3 cellular contexts compared by ENCODE assay signal in genomic region chr7:91957823-91958222, GRCh38.
TF ChIP-seq lines count a peak whose summit lies in the region.

No MANE protein-coding gene starts in this region.

TF ChIP-seq in SK-N-SH, 30 proteins besides CTCF, POLR2A, EP300 and RAD21:
- no peak for TF ChIP-seq NFIC (IDR thresholded peaks at IDR 0.05; ENCODE audit: borderline replicate concordance)
- no peak for TF ChIP-seq RFX5 (IDR thresholded peaks at IDR 0.05; ENCODE audit: low read length)
- TF ChIP-seq REST (IDR thresholded peaks at IDR 0.05; ENCODE audit: low read depth, low read length), result no peak
- TF ChIP-seq GATA2 (CRISPR knock-in tag; IDR thresholded peaks at IDR 0.05), result no peak
- no peak for TF ChIP-seq SMC3 (IDR thresholded peaks at IDR 0.05; ENCODE audit: low read depth, low read length)
- TF ChIP-seq IRF3 (IDR thresholded peaks at IDR 0.05; ENCODE audit: low read depth, low read length), result no peak
- no peak for TF ChIP-seq TCF12 (IDR thresholded peaks at IDR 0.05)

TF ChIP-seq in SK-N-SH treated with all-trans-retinoic acid at 6 μM for 48 hours, 23 proteins besides CTCF, POLR2A, EP300 and RAD21:
- TF ChIP-seq OSR1 (CRISPR knock-in tag; IDR thresholded peaks at IDR 0.05) (no peak), TOX (CRISPR knock-in tag; IDR thresholded peaks at IDR 0.05; ENCODE audit: borderline replicate concordance) (no peak), ISL1 (CRISPR knock-in tag; IDR thresholded peaks at IDR 0.05) (no peak), SNAI2 (CRISPR knock-in tag; IDR thresholded peaks at IDR 0.05) (no peak), ARNTL (CRISPR knock-in tag; IDR thresholded peaks at IDR 0.05; ENCODE audit: borderline replicate concordance, low read depth) (no peak), TCF4 (CRISPR knock-in tag; IDR thresholded peaks at IDR 0.05; ENCODE audit: borderline replicate concordance) (no peak), ZNF70 (CRISPR knock-in tag; IDR thresholded peaks at IDR 0.05) (no peak), BACH2 (CRISPR knock-in tag; IDR thresholded peaks at IDR 0.05; ENCODE audit: borderline replicate concordance) (no peak), TSHZ2 (CRISPR knock-in tag; IDR thresholded peaks at IDR 0.05) (no peak), CSDC2 (CRISPR knock-in tag; IDR thresholded peaks at IDR 0.05) (no peak), ZC3H10 (CRISPR knock-in tag; IDR thresholded peaks at IDR 0.05) (no peak)
- TF ChIP-seq, protein P1, sequence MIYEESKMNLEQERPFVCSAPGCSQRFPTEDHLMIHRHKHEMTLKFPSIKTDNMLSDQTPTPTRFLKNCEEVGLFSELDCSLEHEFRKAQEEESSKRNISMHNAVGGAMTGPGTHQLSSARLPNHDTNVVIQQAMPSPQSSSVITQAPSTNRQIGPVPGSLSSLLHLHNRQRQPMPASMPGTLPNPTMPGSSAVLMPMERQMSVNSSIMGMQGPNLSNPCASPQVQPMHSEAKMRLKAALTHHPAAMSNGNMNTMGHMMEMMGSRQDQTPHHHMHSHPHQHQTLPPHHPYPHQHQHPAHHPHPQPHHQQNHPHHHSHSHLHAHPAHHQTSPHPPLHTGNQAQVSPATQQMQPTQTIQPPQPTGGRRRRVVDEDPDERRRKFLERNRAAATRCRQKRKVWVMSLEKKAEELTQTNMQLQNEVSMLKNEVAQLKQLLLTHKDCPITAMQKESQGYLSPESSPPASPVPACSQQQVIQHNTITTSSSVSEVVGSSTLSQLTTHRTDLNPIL (CRISPR knock-in tag; IDR thresholded peaks at IDR 0.05; ENCODE audit: low read depth), result no peak

TF ChIP-seq in IMR-90, 13 proteins besides CTCF, POLR2A, EP300 and RAD21:
- TF ChIP-seq FOS (IDR thresholded peaks at IDR 0.05; ENCODE audit: low read depth, low read length) (no peak), USF2 (IDR thresholded peaks at IDR 0.05; ENCODE audit: low read depth, low read length) (no peak), RCOR1 (IDR thresholded peaks at IDR 0.05; ENCODE audit: insufficient replicate concordance, low read length) (no peak), BHLHE40 (IDR thresholded peaks at IDR 0.05; ENCODE audit: low read depth, low read length) (no peak), MXI1 (IDR thresholded peaks at IDR 0.05; ENCODE audit: borderline replicate concordance, low read depth, low read length) (no peak), SMC3 (IDR thresholded peaks at IDR 0.05; ENCODE audit: low read depth, low read length) (no peak), MAFK (IDR thresholded peaks at IDR 0.05; ENCODE audit: low read depth, low read length) (no peak), CEBPB (IDR thresholded peaks at IDR 0.05; ENCODE audit: low read depth, low read length) (no peak), NFE2L2 (IDR thresholded peaks at IDR 0.05; ENCODE audit: low read depth, low read length) (no peak), CHD1 (IDR thresholded peaks at IDR 0.05; ENCODE audit: low read depth, low read length) (no peak), MAZ (IDR thresholded peaks at IDR 0.05; ENCODE audit: borderline replicate concordance, low read depth, low read length) (no peak), RFX5 (IDR thresholded peaks at IDR 0.05; ENCODE audit: low read depth, low read length) (no peak)
- TF ChIP-seq, protein P2, sequence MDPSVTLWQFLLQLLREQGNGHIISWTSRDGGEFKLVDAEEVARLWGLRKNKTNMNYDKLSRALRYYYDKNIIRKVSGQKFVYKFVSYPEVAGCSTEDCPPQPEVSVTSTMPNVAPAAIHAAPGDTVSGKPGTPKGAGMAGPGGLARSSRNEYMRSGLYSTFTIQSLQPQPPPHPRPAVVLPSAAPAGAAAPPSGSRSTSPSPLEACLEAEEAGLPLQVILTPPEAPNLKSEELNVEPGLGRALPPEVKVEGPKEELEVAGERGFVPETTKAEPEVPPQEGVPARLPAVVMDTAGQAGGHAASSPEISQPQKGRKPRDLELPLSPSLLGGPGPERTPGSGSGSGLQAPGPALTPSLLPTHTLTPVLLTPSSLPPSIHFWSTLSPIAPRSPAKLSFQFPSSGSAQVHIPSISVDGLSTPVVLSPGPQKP (IDR thresholded peaks at IDR 0.05; ENCODE audit: borderline replicate concordance, low read depth, low read length), result no peak
